8 cellular contexts compared by ENCODE assay signal in the genomic region with DNA sequence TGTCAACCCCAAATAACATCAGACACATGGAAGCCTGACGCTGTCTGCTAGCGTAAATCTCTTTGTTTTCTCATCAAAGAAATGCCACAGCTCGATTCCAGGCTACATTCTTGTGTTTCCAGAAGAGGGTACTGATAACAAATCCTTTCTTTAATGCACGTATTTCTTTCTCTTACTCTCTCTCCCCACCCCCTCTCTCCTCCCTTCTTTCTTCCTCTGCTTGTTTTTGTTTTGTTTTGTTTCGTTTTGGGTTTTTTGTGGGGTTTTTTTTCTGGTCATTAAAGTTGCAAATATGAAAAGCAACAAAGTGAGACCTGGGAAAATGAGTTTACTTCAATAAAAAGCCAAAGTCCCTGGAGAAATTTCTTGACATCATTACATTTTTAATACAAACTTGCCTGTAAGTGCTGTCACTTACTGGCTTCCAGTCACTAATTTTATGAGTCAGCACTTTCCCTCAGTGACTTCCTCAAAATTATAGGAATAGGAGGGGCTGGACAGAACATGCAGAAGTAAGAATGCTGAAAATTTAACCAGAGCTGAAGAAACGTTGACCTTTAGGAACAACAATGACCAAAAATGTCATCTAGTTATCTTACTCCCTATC.
DNase-seq lines count a peak whose midpoint lies in the region; ATAC-seq and TF ChIP-seq lines count a peak whose summit lies in the region.

No MANE protein-coding gene starts in this region.

- peaks cover 14% of the 10 kb centered on the region for H3K4me1 ChIP-seq in cardiac muscle cell (ENCODE audit: low read depth)

- no peaks in the 10 kb centered on the region for H3K36me3 ChIP-seq in cardiac muscle cell

- no peaks in the 10 kb centered on the region for H3K36me3 Mint-ChIP-seq in activated CD4-positive, alpha-beta memory T cell treated with anti-CD3 and anti-CD28 coated beads for 36 hours

- H3K9me3 ChIP-seq in cardiac muscle cell (ENCODE audit: low read depth), result no peaks in the 10 kb centered on the region

- H3K27ac Mint-ChIP-seq in activated CD4-positive, alpha-beta memory T cell treated with anti-CD3 and anti-CD28 coated beads for 36 hours, result peak overlapping the region; percentile 59

- peaks cover 47% of the 10 kb centered on the region for H3K4me1 Mint-ChIP-seq in activated CD4-positive, alpha-beta memory T cell treated with anti-CD3 and anti-CD28 coated beads for 36 hours (ENCODE audit: low read depth)

- POLR2A ChIA-PET in activated CD4-positive, alpha-beta memory T cell treated with anti-CD3 and anti-CD28 coated beads for 36 hours (lab: Charles Lee), result interaction anchor here (0.6 to 3.0 kb wide), 6 partner anchors 67 to 120 kb away, joined by 4 to 19 read pairs (median 5); partner anchors contain the start of gene NABP1

- intact Hi-C loops in activated CD4-positive, alpha-beta memory T cell treated with anti-CD3 and anti-CD28 coated beads for 36 hours (cut with micrococcal nuclease), result loop anchor here (1.0 to 2.0 kb wide), 6 partner anchors 46 to 178 kb away; no protein-coding TSS in a partner anchor
- intact Hi-C loops in sciatic nerve (cut with DNase I), result no loop called here

- no peak overlapping the region for H3K27ac ChIP-seq in cardiac muscle cell

- no peaks in the 10 kb centered on the region for H3K9me3 Mint-ChIP-seq in activated CD4-positive, alpha-beta memory T cell treated with anti-CD3 and anti-CD28 coated beads for 36 hours

- CTCF ChIA-PET in activated CD4-positive, alpha-beta memory T cell treated with anti-CD3 and anti-CD28 coated beads for 36 hours (lab: Charles Lee), result interaction anchor here (0.5 to 2.1 kb wide), 10 partner anchors 29 to 591 kb away, joined by 3 to 9 read pairs (median 3); no protein-coding TSS in a partner anchor

- no peaks in the 10 kb centered on the region for H3K27me3 Mint-ChIP-seq in activated CD4-positive, alpha-beta memory T cell treated with anti-CD3 and anti-CD28 coated beads for 36 hours

- peak; percentile 37 for TF ChIP-seq CTCF in cardiac muscle cell (IDR thresholded peaks at IDR 0.05; ENCODE audit: low read depth, low read length)

- H3K4me3 Mint-ChIP-seq in activated CD4-positive, alpha-beta memory T cell treated with anti-CD3 and anti-CD28 coated beads for 36 hours, result peak overlapping the region; percentile 46

- peak; percentile 82 to 86 for DNase-seq in AML-193 (lab: John Stamatoyannopoulos, UW)
- DNase-seq in Kasumi-1 (lab: John Stamatoyannopoulos, UW), result peak; percentile 90 to 93
- peak; percentile 26 for DNase-seq in activated CD4-positive, alpha-beta memory T cell treated with anti-CD3 and anti-CD28 coated beads for 36 hours
- peak in 1 of 2 donors; percentile 84 for DNase-seq in cardiac muscle cell (ENCODE audit: low read depth in 1 of 2, low spot score in 1 of 2)
- DNase-seq in sciatic nerve (ENCODE audit: low spot score), result no peak
- DNase-seq in germinal center (ENCODE audit: low spot score), result no peak

- ATAC-seq in GM18511 (IDR thresholded peaks at IDR 0.05; ENCODE audit: unreplicated experiment) (peak; percentile 72), sciatic nerve (peak; percentile 81)
- ATAC-seq in activated CD4-positive, CD25-positive, alpha-beta regulatory T cell treated with anti-CD3 and anti-CD28 coated beads, Interleukin-2, amount 50 U/mL, for 24 hours, result no peak

- H3K4me3 ChIP-seq in cardiac muscle cell, result no peak overlapping the region

- H3K27me3 ChIP-seq in cardiac muscle cell, result no peaks in the 10 kb centered on the region

Comparison
In these comparisons a context has a peak if more than half of its experiments do, and no peak if none do; other contexts are left out.
1. DNase-seq: peak in AML-193 (2 of 2), Kasumi-1 (2 of 2) and activated CD4-positive, alpha-beta memory T cell treated with anti-CD3 and anti-CD28 coated beads for 36 hours (single experiment); none in sciatic nerve (single experiment) and germinal center (single experiment).
2. ATAC-seq: peak in GM18511 (single experiment) and sciatic nerve (single experiment); none in activated CD4-positive, CD25-positive, alpha-beta regulatory T cell treated with anti-CD3 and anti-CD28 coated beads, Interleukin-2, amount 50 U/mL, for 24 hours (0 of 2).